22 cellular contexts compared by ENCODE assay signal in the genomic region with DNA sequence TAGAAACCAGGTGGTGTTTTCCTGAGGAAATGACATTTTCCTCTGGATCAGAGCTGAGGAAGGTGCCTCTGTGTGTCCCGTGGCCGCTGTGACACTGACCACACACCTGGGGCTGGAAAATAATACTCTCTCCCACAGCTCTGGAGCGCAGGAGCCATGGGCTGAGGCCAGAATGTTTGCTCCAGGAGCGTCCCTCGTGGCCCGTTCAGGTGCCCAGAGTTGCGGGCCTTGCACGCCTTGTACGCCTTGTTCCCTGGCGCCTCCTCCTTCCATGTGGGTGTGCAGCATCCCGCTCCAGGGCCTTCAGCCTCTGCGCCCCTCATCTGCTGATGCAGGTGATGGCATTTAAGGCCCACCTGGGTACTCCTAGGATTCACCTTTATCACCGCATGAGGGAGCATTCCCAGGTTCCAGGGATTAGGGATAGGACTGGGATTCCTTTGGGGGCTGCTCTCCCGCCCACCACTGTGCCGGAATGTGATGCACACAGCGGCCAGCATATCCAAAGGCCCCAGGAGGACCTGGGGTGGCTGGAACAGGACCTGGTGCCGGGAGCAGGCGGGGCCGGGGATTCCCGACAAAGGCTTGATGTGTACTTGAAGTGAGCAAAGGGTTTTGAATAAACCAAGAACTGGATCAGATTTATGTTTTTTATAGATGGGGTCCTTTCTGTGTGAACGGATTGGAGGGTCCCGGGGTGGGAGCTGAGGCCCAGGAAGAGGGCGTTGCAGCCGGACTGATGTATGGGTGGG.
"Had no signal": no experiment of that assay in that cellular context is flagged by ENCODE, and none has a peak within 500 bp of the region (broad histone marks: within the 10 kb centered on the region; RNA-seq: fewer than 3 reads in every experiment).

No MANE protein-coding gene starts in this region.

- H3K36me3 ChIP-seq: colonic mucosa had no signal

- H3K27me3 Mint-ChIP-seq: activated T-cell treated with anti-CD3 and anti-CD28 coated beads, Interleukin-2, amount 50 U/mL, for 24 hours; natural killer cell treated with Interleukin-12 subunit alpha and Interleukin-12 subunit beta and Interleukin-15 and Interleukin-18, amount 100 ng/mL, for 72 hours; T-helper 17 cell had no signal

- FAIRE-seq: keratinocyte had no signal

- H3K4me1 ChIP-seq: colonic mucosa, foreskin keratinocyte, left lung had no signal

- H3K27me3 ChIP-seq: colonic mucosa, foreskin keratinocyte, left lung, sigmoid colon, thyroid gland had no signal

- DNase-seq: activated CD4-positive, alpha-beta T cell treated with anti-CD3 and anti-CD28 coated beads, Interleukin-2, amount 50 U/mL, for 4 hours; activated effector memory CD4-positive, alpha-beta T cell treated with Interleukin-2 at 50 U/mL for 16 hours; activated T-cell treated with anti-CD3 and anti-CD28 coated beads, Interleukin-2, amount 50 U/mL, for 24 hours; amniotic stem cell; central memory CD4-positive, alpha-beta T cell; colonic mucosa; endodermal cell; foreskin keratinocyte; glutamatergic neuron; hypothalamus; nucleus accumbens; stimulated activated CD4-positive, alpha-beta T cell treated with anti-CD3 and anti-CD28 coated beads, Interleukin-4, amount 100 ng/mL, for 4 hours; stimulated activated naive CD4-positive, alpha-beta T cell treated with Interleukin-2 at 50 U/mL for 16 hours; T-helper 17 cell; thyroid gland had no signal

- H3K27ac Mint-ChIP-seq: mesothelial cell of epicardium, T-helper 17 cell had no signal

- H3K9me3 ChIP-seq: colonic mucosa, sigmoid colon, thyroid gland had no signal

- H3K9me3 Mint-ChIP-seq: activated naive CD4-positive, alpha-beta T cell treated with anti-CD3 and anti-CD28 coated beads, Interleukin-2, amount 50 U/mL, for 72 hours; activated T-cell treated with anti-CD3 and anti-CD28 coated beads, Interleukin-2, amount 50 U/mL, for 24 hours; mesothelial cell of epicardium; natural killer cell treated with Interleukin-12 subunit alpha and Interleukin-12 subunit beta and Interleukin-15 and Interleukin-18, amount 100 ng/mL, for 72 hours had no signal

- H3K27ac ChIP-seq: colonic mucosa, foreskin keratinocyte, left lung, sigmoid colon, thyroid gland, VCaP had no signal

- ATAC-seq: foreskin keratinocyte, T-helper 17 cell had no signal

- H3K4me3 ChIP-seq: colonic mucosa, left lung, sigmoid colon, thyroid gland had no signal

- H3K4me3 Mint-ChIP-seq: activated T-cell treated with anti-CD3 and anti-CD28 coated beads, Interleukin-2, amount 50 U/mL, for 24 hours; endodermal cell; mesothelial cell of epicardium; natural killer cell treated with Interleukin-12 subunit alpha and Interleukin-12 subunit beta and Interleukin-15 and Interleukin-18, amount 100 ng/mL, for 72 hours; T-helper 17 cell had no signal

- H3K4me1 Mint-ChIP-seq: T-helper 17 cell had no signal
